In the genomic region with DNA sequence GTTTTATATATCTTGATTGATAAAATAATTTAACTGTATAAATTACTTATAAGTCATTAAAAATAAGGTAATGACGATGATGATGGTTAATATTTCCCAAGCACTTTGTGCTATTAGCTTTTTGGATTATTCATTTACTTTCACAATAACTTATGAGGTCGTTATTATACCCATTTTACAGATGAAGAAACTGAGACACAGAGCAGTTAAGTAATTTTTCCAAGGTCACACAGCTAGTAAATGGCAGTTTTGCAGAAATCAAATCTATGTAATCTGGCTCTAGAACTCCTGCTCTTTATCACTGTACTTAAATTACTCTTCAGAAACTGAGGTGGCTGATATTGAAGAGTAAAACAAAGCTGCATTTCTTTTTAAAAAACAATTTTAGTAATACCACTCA, we compare ENCODE assay signal across 1 cellular context.
TF ChIP-seq lines count a peak whose summit lies in the region.

No MANE protein-coding gene starts in this region.

TF ChIP-seq in HEK293, 187 proteins besides CTCF, POLR2A, EP300 and RAD21 (continued from another document):
- TF ChIP-seq, protein P1, sequence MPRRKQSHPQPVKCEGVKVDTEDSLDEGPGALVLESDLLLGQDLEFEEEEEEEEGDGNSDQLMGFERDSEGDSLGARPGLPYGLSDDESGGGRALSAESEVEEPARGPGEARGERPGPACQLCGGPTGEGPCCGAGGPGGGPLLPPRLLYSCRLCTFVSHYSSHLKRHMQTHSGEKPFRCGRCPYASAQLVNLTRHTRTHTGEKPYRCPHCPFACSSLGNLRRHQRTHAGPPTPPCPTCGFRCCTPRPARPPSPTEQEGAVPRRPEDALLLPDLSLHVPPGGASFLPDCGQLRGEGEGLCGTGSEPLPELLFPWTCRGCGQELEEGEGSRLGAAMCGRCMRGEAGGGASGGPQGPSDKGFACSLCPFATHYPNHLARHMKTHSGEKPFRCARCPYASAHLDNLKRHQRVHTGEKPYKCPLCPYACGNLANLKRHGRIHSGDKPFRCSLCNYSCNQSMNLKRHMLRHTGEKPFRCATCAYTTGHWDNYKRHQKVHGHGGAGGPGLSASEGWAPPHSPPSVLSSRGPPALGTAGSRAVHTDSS (tag by site-specific recombination; IDR thresholded peaks at IDR 0.05) = peak; percentile 29; the same call in 1 of the 2 replicates
- TF ChIP-seq, protein P2, sequence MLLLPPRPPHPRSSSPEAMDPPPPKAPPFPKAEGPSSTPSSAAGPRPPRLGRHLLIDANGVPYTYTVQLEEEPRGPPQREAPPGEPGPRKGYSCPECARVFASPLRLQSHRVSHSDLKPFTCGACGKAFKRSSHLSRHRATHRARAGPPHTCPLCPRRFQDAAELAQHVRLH (tag by site-specific recombination; IDR thresholded peaks at IDR 0.05) = 0 out of 2 replicates have a peak, but pooled peaks have one; percentile 42
TF ChIP-seq in HEK293: peak in this region for 3.
